ENCODE assay signal across 14 cellular contexts in the genomic region with DNA sequence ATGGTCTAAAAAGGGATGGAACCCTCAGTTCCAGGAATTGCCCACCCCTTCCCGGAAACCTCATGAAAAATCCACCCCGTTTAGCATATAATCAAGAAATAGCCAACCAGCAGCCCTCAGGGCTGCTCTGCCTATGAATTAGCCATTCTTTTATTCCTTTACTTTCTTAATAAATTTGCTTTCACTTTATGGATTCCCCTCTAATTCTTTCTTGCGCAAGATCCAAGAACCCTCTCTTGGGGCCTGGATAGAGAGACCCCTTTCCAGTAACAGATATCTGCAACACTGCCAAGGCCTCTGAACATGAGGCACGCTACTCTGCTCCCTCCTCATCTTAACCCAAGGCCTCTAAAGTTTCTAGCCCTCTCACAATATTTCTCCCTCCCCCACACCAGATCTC.
"Had no signal": no experiment of that assay in that cellular context is flagged by ENCODE, and none has a peak within 500 bp of the region (broad histone marks: within the 10 kb centered on the region; RNA-seq: fewer than 3 reads in every experiment).

No MANE protein-coding gene starts in this region.

- H3K27ac Mint-ChIP-seq: immature natural killer cell, T-helper 17 cell had no signal

- H3K4me1 Mint-ChIP-seq: immature natural killer cell had no signal

- H3K4me3 ChIP-seq: breast epithelium, coronary artery, prostate gland, right atrium auricular region, stomach had no signal

- DNase-seq: activated CD4-positive, alpha-beta T cell treated with anti-CD3 and anti-CD28 coated beads, Interleukin-2, amount 50 U/mL, for 1 hour; activated CD4-positive, CD25-positive, alpha-beta regulatory T cell treated with anti-CD3 and anti-CD28 coated beads, Interleukin-2, amount 50 U/mL, for 72 hours; activated CD8-positive, alpha-beta memory T cell treated with anti-CD3 and anti-CD28 coated beads, Interleukin-2, amount 50 U/mL, for 4 hours; activated naive CD4-positive, alpha-beta T cell treated with anti-CD3 and anti-CD28 coated beads, Interleukin-2, amount 50 U/mL, for 16 hours; activated T-cell treated with anti-CD3 and anti-CD28 coated beads, Interleukin-2, amount 50 U/mL, for 4 hours; aorta; immature natural killer cell; stimulated activated CD4-positive, alpha-beta T cell treated with anti-CD3 and anti-CD28 coated beads, Interleukin-2, amount 100 ng/mL, for 24 hours; stomach; T-helper 17 cell had no signal

- H3K27me3 ChIP-seq: breast epithelium, right atrium auricular region, stomach had no signal

- H3K27ac ChIP-seq: coronary artery, right atrium auricular region, stomach had no signal

- H3K9me3 ChIP-seq: prostate gland, right atrium auricular region had no signal

- H3K4me3 Mint-ChIP-seq: activated T-cell treated with anti-CD3 and anti-CD28 coated beads, Interleukin-2, amount 50 U/mL, for 4 hours; immature natural killer cell; T-helper 17 cell had no signal

- H3K4me1 ChIP-seq: breast epithelium, right atrium auricular region, stomach had no signal

- H3K9me3 Mint-ChIP-seq: activated T-cell treated with anti-CD3 and anti-CD28 coated beads, Interleukin-2, amount 50 U/mL, for 4 hours; immature natural killer cell had no signal

- H3K36me3 ChIP-seq: breast epithelium, prostate gland, right atrium auricular region, stomach had no signal

- ATAC-seq: activated T-cell treated with anti-CD3 and anti-CD28 coated beads, Interleukin-2, amount 50 U/mL, for 4 hours; T-helper 17 cell had no signal

- H3K36me3 Mint-ChIP-seq: immature natural killer cell had no signal
